ENCODE assay signal across 20 cellular contexts in the genomic region with DNA sequence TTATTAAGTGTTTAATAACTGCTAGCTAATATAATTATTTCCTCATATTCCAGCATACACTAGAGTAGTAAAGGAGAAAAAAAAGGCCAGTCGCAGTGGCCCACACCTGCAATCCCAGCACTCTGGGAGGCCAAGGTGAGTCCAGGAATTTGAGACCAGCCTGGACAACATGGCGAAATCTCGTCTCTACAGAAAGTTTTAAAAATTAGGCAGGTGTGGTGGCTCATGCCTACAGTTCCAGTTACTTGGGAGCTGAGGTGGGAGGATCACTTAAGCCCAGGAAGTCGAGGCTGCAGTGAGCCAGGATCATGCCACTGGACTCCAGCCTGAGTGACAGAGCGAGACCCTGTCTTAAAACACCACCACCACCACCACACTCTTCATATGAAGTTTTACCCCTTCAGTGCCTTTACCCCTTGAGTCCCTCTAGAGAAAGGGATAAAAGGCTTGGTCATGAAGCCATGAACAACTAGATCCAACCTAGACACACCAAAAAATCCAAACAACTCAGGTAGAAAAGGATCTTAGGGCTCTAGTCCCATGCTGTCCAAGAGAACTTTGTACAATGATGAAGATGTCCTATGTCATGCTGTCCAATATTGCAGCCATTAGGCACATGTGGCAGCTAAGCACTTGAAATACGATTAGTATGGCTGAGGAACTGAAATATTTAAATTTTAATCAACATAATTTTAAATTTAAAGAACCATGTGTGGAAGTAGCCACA. TPM values are rescaled to one million over a fixed set of nuclear protein-coding genes. Genes with fewer than 3 reads are reported as not detected.
A peak's percentile ranks its signal among the peaks of the same experiment; 100 is the strongest.
DNase-seq lines count a peak whose midpoint lies in the region; ATAC-seq and TF ChIP-seq lines count a peak whose summit lies in the region.
"Had no signal": no experiment of that assay in that cellular context is flagged by ENCODE, and none has a peak within 500 bp of the region (broad histone marks: within the 10 kb centered on the region; RNA-seq: fewer than 3 reads in every experiment).

No MANE protein-coding gene starts in this region.

- intact Hi-C loops in lower leg skin (cut with DNase I; ENCODE audit: low total_unique reads): no loop called here

- H3K9me3 Mint-ChIP-seq in H9: no peaks in the 10 kb centered on the region
- H3K9me3 Mint-ChIP-seq: activated CD4-positive, alpha-beta memory T cell treated with anti-CD3 and anti-CD28 coated beads for 36 hours; activated naive CD4-positive, alpha-beta T cell treated with anti-CD3 and anti-CD28 coated beads, Interleukin-2, amount 50 U/mL, for 72 hours; activated T-cell treated with anti-CD3 and anti-CD28 coated beads, Interleukin-2, amount 50 U/mL, for 72 hours; memory B cell; neural crest cell; T-helper 1 cell treated with Interleukin-12 subunit alpha and Interleukin-12 subunit beta and Interleukin-4 antibody, amounts not matched to agents 30 μg/mL and 1 μg/mL, for 36 hours had no signal

- no peaks in the 10 kb centered on the region for H3K27me3 Mint-ChIP-seq in H9 (ENCODE audit: low read depth)
- H3K27me3 Mint-ChIP-seq: activated CD4-positive, alpha-beta memory T cell treated with anti-CD3 and anti-CD28 coated beads for 36 hours; memory B cell had no signal

- H3K27me3 ChIP-seq in H9 (ENCODE audit: insufficient read depth, low read length) (no peaks in the 10 kb centered on the region), adipocyte (replicated peaks; ENCODE audit: control insufficient read depth, insufficient read depth, low read length) (no peaks in the 10 kb centered on the region), Karpas-422 (ENCODE audit: low read length) (no peaks in the 10 kb centered on the region), MM.1S (replicated peaks; ENCODE audit: insufficient read depth, low read length) (no peaks in the 10 kb centered on the region)
- H3K27me3 ChIP-seq: body of pancreas, colonic mucosa had no signal

- no peak overlapping the region for H2BK20ac ChIP-seq in H9 (ENCODE audit: low read depth, low read length, poor library complexity, severe bottlenecking)

- H3K27ac ChIP-seq in 22Rv1 (peak overlapping the region; percentile 0; the same call in 1 of the 2 replicates), H9 (ENCODE audit: insufficient read length, low read depth, low read length) (no peak overlapping the region), Karpas-422 (ENCODE audit: low read length) (no peak overlapping the region), MM.1S (ENCODE audit: low read length) (no peak overlapping the region)
- H3K27ac ChIP-seq: body of pancreas, colonic mucosa had no signal

- no peak overlapping the region for H3K56ac ChIP-seq in H9 (ENCODE audit: insufficient read length, low read depth, low read length)

- H3K36me3 ChIP-seq in adipocyte (ENCODE audit: control insufficient read depth, insufficient read depth, low read length, severe bottlenecking) (peaks cover 13% of the 10 kb centered on the region), Karpas-422 (ENCODE audit: insufficient read depth, low read length) (peaks cover 5% of the 10 kb centered on the region; the same call in 1 of the 2 replicates), MM.1S (replicated peaks; ENCODE audit: insufficient read depth, low read length) (no peaks in the 10 kb centered on the region)
- H3K36me3 ChIP-seq: colonic mucosa had no signal

- no peak overlapping the region for H3K9ac ChIP-seq in H9 (ENCODE audit: extremely low read depth, insufficient read length, low read length)
- H3K9ac ChIP-seq in adipocyte (ENCODE audit: low read length): no peak overlapping the region
- H3K9ac ChIP-seq in Karpas-422 (ENCODE audit: low read length): no peak overlapping the region
- H3K9ac ChIP-seq in MM.1S (ENCODE audit: low read length): no peak overlapping the region

- H4K8ac ChIP-seq in H9 (replicated peaks; ENCODE audit: insufficient read length, low read depth, low read length): no peak overlapping the region

- H2BK15ac ChIP-seq in H9 (ENCODE audit: low read depth, low read length): no peak overlapping the region

- no peak overlapping the region for H3K14ac ChIP-seq in H9 (ENCODE audit: insufficient read depth, low read length)

- no peak overlapping the region for H4K5ac ChIP-seq in H9 (ENCODE audit: insufficient read length, low read depth, low read length)

- H2BK12ac ChIP-seq in H9 (ENCODE audit: insufficient read length, low read depth, low read length): no peak overlapping the region

- WGBS in H9 (ENCODE audit: extremely low coverage, insufficient read length, low lambda C conversion rate): no CpG with 5 or more reads among the region's 6 CpGs
- 89 to 90% methylated on average over 6 of the region's 6 CpGs for WGBS in lower leg skin, 2 donors

- no peaks in the 10 kb centered on the region; a peak in 1 of 7 replicates for H3K36me3 Mint-ChIP-seq in H9 (ENCODE audit: insufficient read depth in 1 of 3, low read depth in 3 of 3)
- H3K36me3 Mint-ChIP-seq: activated naive CD4-positive, alpha-beta T cell treated with anti-CD3 and anti-CD28 coated beads, Interleukin-2, amount 50 U/mL, for 72 hours had no signal

- TF ChIP-seq POLR2A in lower leg skin (IDR thresholded peaks at IDR 0.05): no peak

- peaks cover 10% of the 10 kb centered on the region for H3K79me1 ChIP-seq in H9 (ENCODE audit: insufficient read depth, low read depth, low read length, poor library complexity, severe bottlenecking)

- no peak overlapping the region for H3K18ac ChIP-seq in H9 (ENCODE audit: insufficient read length, low read depth, low read length)

- H3K9me3 ChIP-seq in H9 (ENCODE audit: control insufficient read depth, low read depth, low read length) (no peaks in the 10 kb centered on the region), adipocyte (ENCODE audit: control insufficient read depth, low read length) (no peaks in the 10 kb centered on the region), Karpas-422 (ENCODE audit: low read length) (no peaks in the 10 kb centered on the region), MM.1S (replicated peaks; ENCODE audit: insufficient read depth, low read length) (no peaks in the 10 kb centered on the region)
- H3K9me3 ChIP-seq: body of pancreas, colonic mucosa had no signal

- DNase-seq in H9 (peak; percentile 18), adipocyte (ENCODE audit: low read depth) (no peak), left lobe of liver (ENCODE audit: low spot score) (no peak), Karpas-422 (no peak), MM.1S (no peak), lower leg skin (ENCODE audit: low spot score in 2 of 2) (no peak)
- DNase-seq: activated CD4-positive, alpha-beta memory T cell treated with anti-CD3 and anti-CD28 coated beads for 36 hours; activated T-cell treated with anti-CD3 and anti-CD28 coated beads, Interleukin-2, amount 50 U/mL, for 72 hours; body of pancreas; colonic mucosa; DND-41; NCI-H1417 treated with DMSO at 0.1 percent for 48 hours; NCI-H524; SHP77 had no signal

- no peaks in the 10 kb centered on the region for H3K4me1 ChIP-seq in H9 (ENCODE audit: insufficient read depth, low read length)
- H3K4me1 ChIP-seq in adipocyte (ENCODE audit: control insufficient read depth, insufficient read depth, low read length): peaks cover 17% of the 10 kb centered on the region
- no peaks in the 10 kb centered on the region for H3K4me1 ChIP-seq in Karpas-422 (ENCODE audit: low read length)
- no peaks in the 10 kb centered on the region for H3K4me1 ChIP-seq in MM.1S (ENCODE audit: low read length)
- H3K4me1 ChIP-seq: colonic mucosa had no signal

- no peak overlapping the region for H3K23ac ChIP-seq in H9 (ENCODE audit: insufficient read length, low read depth, low read length)

- H4K20me1 ChIP-seq in H9 (ENCODE audit: control insufficient read depth, insufficient read depth, insufficient read length) (no peaks in the 10 kb centered on the region), Karpas-422 (ENCODE audit: insufficient read depth, low read depth, low read length) (peaks cover 15% of the 10 kb centered on the region; the same call in 1 of the 2 replicates), MM.1S (ENCODE audit: insufficient read depth, low read length) (no peaks in the 10 kb centered on the region)

- H3K4me1 Mint-ChIP-seq in H9: peaks cover 6 to 9% of the 10 kb centered on the region in 2 experiments

- no peak overlapping the region for H3K4me3 Mint-ChIP-seq in H9
- H3K4me3 Mint-ChIP-seq: activated CD4-positive, alpha-beta memory T cell treated with anti-CD3 and anti-CD28 coated beads for 36 hours; memory B cell; neural crest cell; T-helper 1 cell treated with Interleukin-12 subunit alpha and Interleukin-12 subunit beta and Interleukin-4 antibody, amounts not matched to agents 30 μg/mL and 1 μg/mL, for 36 hours had no signal

- H3K23me2 ChIP-seq in H9 (ENCODE audit: insufficient read length, low read depth, low read length, poor library complexity, severe bottlenecking): no peaks in the 10 kb centered on the region

- H3K9me2 ChIP-seq in Karpas-422 (replicated peaks; ENCODE audit: insufficient read depth, low read length): no peaks in the 10 kb centered on the region
- no peaks in the 10 kb centered on the region for H3K9me2 ChIP-seq in MM.1S (replicated peaks; ENCODE audit: insufficient read depth, low read length)

- no peak for TF ChIP-seq CTCF in 22Rv1 (IDR thresholded peaks at IDR 0.05)
- TF ChIP-seq CTCF in H9 (conservative IDR thresholded peaks at IDR 0.05): no peak
- no peak for TF ChIP-seq CTCF in MM.1S (IDR thresholded peaks at IDR 0.05; ENCODE audit: low read length)
- TF ChIP-seq CTCF in lower leg skin (IDR thresholded peaks at IDR 0.05): no peak

- H3K4me3 ChIP-seq in adipocyte (ENCODE audit: low read length) (peak overlapping the region; percentile 13), Karpas-422 (ENCODE audit: low read length) (no peak overlapping the region), MM.1S (ENCODE audit: low read length) (no peak overlapping the region), lower leg skin (ENCODE audit: low read depth, poor library complexity, severe bottlenecking) (no peak overlapping the region)
- H3K4me3 ChIP-seq: body of pancreas, colonic mucosa had no signal

- H2AK5ac ChIP-seq in H9 (ENCODE audit: insufficient read length, low read length): no peak overlapping the region

- no peak overlapping the region for H4K91ac ChIP-seq in H9 (ENCODE audit: insufficient read length, low read depth, low read length)

- no peak overlapping the region for H3K4ac ChIP-seq in H9 (ENCODE audit: low read depth, low read length)

- peak; percentile 10 for ATAC-seq in left lobe of liver
- ATAC-seq in HG03432 (IDR thresholded peaks at IDR 0.05; ENCODE audit: unreplicated experiment): no peak
- ATAC-seq: activated naive CD4-positive, alpha-beta T cell treated with anti-CD3 and anti-CD28 coated beads, Interleukin-2, amount 50 U/mL, for 72 hours; activated T-cell treated with anti-CD3 and anti-CD28 coated beads, Interleukin-2, amount 50 U/mL, for 72 hours; body of pancreas had no signal

- H3F3A ChIP-seq in MM.1S (ENCODE audit: insufficient read depth, low read length): no peaks in the 10 kb centered on the region

- H3T11ph ChIP-seq in H9 (ENCODE audit: low read length): no peak overlapping the region

- H2BK5ac ChIP-seq in H9 (ENCODE audit: insufficient read length, low read length): no peak overlapping the region

- no peak overlapping the region for H2BK120ac ChIP-seq in H9 (ENCODE audit: low read depth, low read length, poor library complexity, severe bottlenecking)

- H3K79me2 ChIP-seq in H9 (ENCODE audit: insufficient read depth, low read length) (peaks cover 6% of the 10 kb centered on the region; the same call in 1 of the 2 replicates), Karpas-422 (ENCODE audit: low read length) (peaks cover 97% of the 10 kb centered on the region), MM.1S (ENCODE audit: low read length) (no peaks in the 10 kb centered on the region; the same call in 1 of the 2 replicates)

- H3K4me2 ChIP-seq in H9 (ENCODE audit: insufficient read depth, insufficient read length, low read length): no peak overlapping the region
- H3K4me2 ChIP-seq in Karpas-422 (ENCODE audit: low read depth, low read length, poor library complexity, severe bottlenecking): no peak overlapping the region
- H3K4me2 ChIP-seq in MM.1S (ENCODE audit: low read depth, low read length): no peak overlapping the region

- H3K27ac Mint-ChIP-seq in H9: peak overlapping the region in 2 of 3 experiments; percentile 78 to 94; a peak in 4 of 7 replicates
- H3K27ac Mint-ChIP-seq: activated CD4-positive, alpha-beta memory T cell treated with anti-CD3 and anti-CD28 coated beads for 36 hours; T-helper 1 cell treated with Interleukin-12 subunit alpha and Interleukin-12 subunit beta and Interleukin-4 antibody, amounts not matched to agents 30 μg/mL and 1 μg/mL, for 36 hours had no signal

- H2AFZ ChIP-seq in H9 (ENCODE audit: low read length) (no peak overlapping the region), Karpas-422 (ENCODE audit: low read length) (no peak overlapping the region), MM.1S (ENCODE audit: low read length) (no peak overlapping the region)

RNA-seq across cellular contexts. Expression of a gene that starts 29.6 kb away (rescaled TPM):
- total RNA-seq in H9 (2021) (70.5 and 72.9 TPM in 2 replicates), left lobe of liver (23.2 TPM), lower leg skin (10 to 100 TPM; 20.3 to 42.9 (median 25.9) TPM)
- 33.3 and 50.6 TPM in 2 replicates for total RNA-seq in Karpas-422 (2014; rRNA removed; shearing (Covaris generic); ENCODE audit: low replicate concordance)
